Comparison of ENCODE assay signal across 20 cellular contexts in genomic region chr2:46888421-46888952, GRCh38. TPM values are rescaled to one million over a fixed set of nuclear protein-coding genes. Genes with fewer than 3 reads are reported as not detected.
DNase-seq lines count a peak whose midpoint lies in the region; ATAC-seq, FAIRE-seq and TF ChIP-seq lines count a peak whose summit lies in the region.
"Had no signal": no experiment of that assay in that cellular context is flagged by ENCODE, and none has a peak within 500 bp of the region (broad histone marks: within the 10 kb centered on the region; RNA-seq: fewer than 3 reads in every experiment).

No MANE protein-coding gene starts in this region.

- no peak overlapping the region for H3K14ac ChIP-seq in H1 (ENCODE audit: insufficient read length)

- TF ChIP-seq EP300 in H1 (IDR thresholded peaks at IDR 0.05; ENCODE audit: borderline replicate concordance in 1 of 2, low read depth in 2 of 2, low read length in 2 of 2): no peak

- no peak overlapping the region for H3K56ac ChIP-seq in H1 (replicated peaks; ENCODE audit: insufficient read length, low read depth, low read length)

- no peak overlapping the region for H2BK12ac ChIP-seq in H1 (ENCODE audit: low read depth, low read length)

- no peaks in the 10 kb centered on the region for H3K23me2 ChIP-seq in H1 (ENCODE audit: low read depth, low read length)

- no peaks in the 10 kb centered on the region for H3K36me3 Mint-ChIP-seq in nephron (ENCODE audit: low read depth)
- H3K36me3 Mint-ChIP-seq in endodermal cell (ENCODE audit: low read depth): no peaks in the 10 kb centered on the region
- H3K36me3 Mint-ChIP-seq: naive thymus-derived CD8-positive, alpha-beta T cell had no signal

- H3K27ac Mint-ChIP-seq in nephron: peak overlapping the region; percentile 31 to 92 (median 77)
- H3K27ac Mint-ChIP-seq in endodermal cell: no peak overlapping the region
- H3K27ac Mint-ChIP-seq: stimulated activated naive CD8-positive, alpha-beta T cell treated with anti-CD3 and anti-CD28 coated beads, Interleukin-15, amount 100 ng/mL, for 72 hours had no signal

- no peak overlapping the region for H3K4me3 ChIP-seq in mammary epithelial cell (replicated peaks in 1 of 3; ENCODE audit: insufficient read depth in 1 of 3, low read depth in 2 of 3, low read length in 3 of 3)
- no peak overlapping the region for H3K4me3 ChIP-seq in breast epithelium
- no peak overlapping the region for H3K4me3 ChIP-seq in H1 (ENCODE audit: extremely low read depth in 1 of 4, insufficient read depth in 2 of 4, low read depth in 3 of 4, low read length in 4 of 4)
- peak overlapping the region; percentile 45 for H3K4me3 ChIP-seq in thoracic aorta
- H3K4me3 ChIP-seq in endodermal cell (ENCODE audit: low read length): no peak overlapping the region
- H3K4me3 ChIP-seq: BLaER1 had no signal

- POLR2A ChIA-PET in H1 (lab: Charles Lee; ENCODE audit: partially characterized antibody): interaction anchor here (0.9 to 1.5 kb wide), 3 partner anchors 10 to 101 kb away, joined by 3 to 4 read pairs (median 3); no protein-coding TSS in a partner anchor

- peaks cover 31% of the 10 kb centered on the region for H3K4me1 Mint-ChIP-seq in nephron
- no peaks in the 10 kb centered on the region for H3K4me1 Mint-ChIP-seq in endodermal cell

- H2BK15ac ChIP-seq in H1 (ENCODE audit: low read length): 0 out of 2 replicates have a peak overlapping the region, but pooled peaks have one; percentile 50

- H3K27me3 Mint-ChIP-seq in nephron (ENCODE audit: low read depth) (no peaks in the 10 kb centered on the region), endodermal cell (ENCODE audit: insufficient read depth) (peaks cover 2% of the 10 kb centered on the region)

- dilution Hi-C loops in mammary epithelial cell (cut with HindIII; ENCODE audit: low sequenced_read_pairs): no loop called here

- H3K27ac ChIP-seq in mammary epithelial cell (ENCODE audit: insufficient read depth, low read depth, low read length): no peak overlapping the region
- peak overlapping the region in 1 of 2 donors; percentile 1 for H3K27ac ChIP-seq in breast epithelium
- no peak overlapping the region for H3K27ac ChIP-seq in H1 (ENCODE audit: low read depth, low read length)
- H3K27ac ChIP-seq in thoracic aorta: no peak overlapping the region
- no peak overlapping the region for H3K27ac ChIP-seq in endodermal cell (ENCODE audit: low read depth, low read length)
- H3K27ac ChIP-seq: 22Rv1, BLaER1, psoas muscle, upper lobe of left lung had no signal

- H4K8ac ChIP-seq in H1 (ENCODE audit: extremely low read depth, insufficient read depth, low read length): no peak overlapping the region

- H2AFZ ChIP-seq in mammary epithelial cell (ENCODE audit: low read depth, low read length): peak overlapping the region; percentile 63
- peak overlapping the region; percentile 95 for H2AFZ ChIP-seq in H1 (ENCODE audit: low read length)

- no peak for FAIRE-seq in H1 (lab: Jason Lieb, UNC)
- FAIRE-seq: kidney had no signal

- H2BK5ac ChIP-seq in H1 (ENCODE audit: low read depth, low read length): no peak overlapping the region

- H2AK5ac ChIP-seq in H1 (ENCODE audit: low read depth, low read length): no peak overlapping the region

- TF ChIP-seq RAD21 in H1 (IDR thresholded peaks at IDR 0.05 in 1 of 2, conservative IDR thresholded peaks at IDR 0.05 in 1 of 2; ENCODE audit: low read depth in 2 of 2, low read length in 2 of 2): no peak

- no peaks in the 10 kb centered on the region for H4K20me1 ChIP-seq in mammary epithelial cell (ENCODE audit: insufficient read depth, low read length)
- H4K20me1 ChIP-seq in H1 (replicated peaks in 1 of 2; ENCODE audit: control insufficient read depth in 1 of 2, insufficient read depth in 2 of 2, low read length in 2 of 2): no peaks in the 10 kb centered on the region
- H4K20me1 ChIP-seq: BLaER1 had no signal

- H3K4me3 Mint-ChIP-seq in nephron (no peak overlapping the region), endodermal cell (no peak overlapping the region)
- H3K4me3 Mint-ChIP-seq: activated T-cell treated with anti-CD3 and anti-CD28 coated beads, Interleukin-2, amount 50 U/mL, for 4 hours; naive thymus-derived CD8-positive, alpha-beta T cell had no signal

- no peak overlapping the region for H3K4me2 ChIP-seq in mammary epithelial cell (ENCODE audit: insufficient read depth, low read depth, low read length)
- H3K4me2 ChIP-seq in H1 (ENCODE audit: insufficient read depth in 1 of 2, low read depth in 2 of 2, low read length in 2 of 2): no peak overlapping the region; a peak in 1 of 4 replicates
- H3K4me2 ChIP-seq: BLaER1 had no signal

- no peak overlapping the region for H4K91ac ChIP-seq in H1 (replicated peaks; ENCODE audit: insufficient read length, low read length)

- peaks cover 3% of the 10 kb centered on the region for H3K9me3 Mint-ChIP-seq in nephron
- no peaks in the 10 kb centered on the region for H3K9me3 Mint-ChIP-seq in endodermal cell
- H3K9me3 Mint-ChIP-seq: activated T-cell treated with anti-CD3 and anti-CD28 coated beads, Interleukin-2, amount 50 U/mL, for 4 hours; naive thymus-derived CD8-positive, alpha-beta T cell; stimulated activated naive CD8-positive, alpha-beta T cell treated with anti-CD3 and anti-CD28 coated beads, Interleukin-15, amount 100 ng/mL, for 72 hours had no signal

- ATAC-seq in thoracic aorta (ENCODE audit: insufficient number of reproducible peaks, low FRiP score, low read depth) (no peak), GM18861 (IDR thresholded peaks at IDR 0.05; ENCODE audit: unreplicated experiment) (no peak)
- ATAC-seq: naive thymus-derived CD8-positive, alpha-beta T cell; stimulated activated naive CD8-positive, alpha-beta T cell treated with anti-CD3 and anti-CD28 coated beads, Interleukin-15, amount 100 ng/mL, for 72 hours had no signal

- TF ChIP-seq CTCF in mammary epithelial cell (conservative IDR thresholded peaks at IDR 0.05 in 1 of 2, IDR thresholded peaks at IDR 0.05 in 1 of 2; ENCODE audit: extremely low read depth in 1 of 2, insufficient read depth in 1 of 2, low read depth in 1 of 2, low read length in 2 of 2) (no peak), breast epithelium (IDR thresholded peaks at IDR 0.05) (no peak), H1 (IDR thresholded peaks at IDR 0.05; ENCODE audit: control extremely low read depth in 1 of 3, insufficient read depth in 1 of 3, low read depth in 1 of 3, low read length in 3 of 3) (no peak), nephron (IDR thresholded peaks at IDR 0.05; ENCODE audit: unreplicated experiment in 3 of 3) (no peak), thoracic aorta (IDR thresholded peaks at IDR 0.05) (no peak), endodermal cell (conservative IDR thresholded peaks at IDR 0.05) (no peak)

- no peak overlapping the region for H3K9ac ChIP-seq in mammary epithelial cell (ENCODE audit: insufficient read depth, low read length)
- H3K9ac ChIP-seq in H1 (replicated peaks in 1 of 4; ENCODE audit: extremely low read depth in 1 of 4, low read depth in 3 of 4, low read length in 3 of 4): no peak overlapping the region
- H3K9ac ChIP-seq in endodermal cell (ENCODE audit: extremely low read depth, low read length, poor library complexity, severe bottlenecking): no peak overlapping the region
- H3K9ac ChIP-seq: BLaER1 had no signal

- H3K79me2 ChIP-seq in mammary epithelial cell (ENCODE audit: insufficient read depth, low read length) (no peaks in the 10 kb centered on the region), H1 (ENCODE audit: control insufficient read depth in 1 of 2, insufficient read depth in 2 of 2, low read length in 2 of 2) (no peaks in the 10 kb centered on the region)

- H3K4me1 ChIP-seq in mammary epithelial cell (ENCODE audit: insufficient read depth, low read length): peaks cover 3% of the 10 kb centered on the region
- H3K4me1 ChIP-seq in breast epithelium: no peaks in the 10 kb centered on the region
- peaks cover 0 to 7% (median 1%) of the 10 kb centered on the region in 4 experiments; a peak in 1 of 7 replicates for H3K4me1 ChIP-seq in H1 (replicated peaks in 1 of 4; ENCODE audit: control insufficient read depth in 3 of 4, insufficient read depth in 4 of 4, low read length in 3 of 4)
- peaks cover 3 to 22% of the 10 kb centered on the region in 2 donors for H3K4me1 ChIP-seq in thoracic aorta (ENCODE audit: control insufficient read depth in 1 of 2, low read depth in 2 of 2)
- H3K4me1 ChIP-seq in endodermal cell (ENCODE audit: control insufficient read depth, insufficient read depth, low read length): no peaks in the 10 kb centered on the region
- H3K4me1 ChIP-seq: psoas muscle had no signal

- intact Hi-C loops in mammary epithelial cell (cut with micrococcal nuclease): loop anchor here (2.0 kb wide), 2 partner anchors 238 to 434 kb away; no protein-coding TSS in a partner anchor
- intact Hi-C loops in breast epithelium (cut with DNase I; ENCODE audit: low total_unique reads): no loop called here

- no peak overlapping the region for H2BK120ac ChIP-seq in H1 (replicated peaks; ENCODE audit: low read depth, low read length)

- H4K5ac ChIP-seq in H1 (ENCODE audit: insufficient read length, low read depth, low read length): no peak overlapping the region

- H3K36me3 ChIP-seq in mammary epithelial cell (ENCODE audit: insufficient read depth, low read length) (no peaks in the 10 kb centered on the region), breast epithelium (no peaks in the 10 kb centered on the region), H1 (ENCODE audit: control insufficient read depth in 2 of 4, insufficient read depth in 4 of 4, low read length in 3 of 4) (no peaks in the 10 kb centered on the region), thoracic aorta (no peaks in the 10 kb centered on the region), endodermal cell (ENCODE audit: control insufficient read depth, insufficient read depth, low read length) (no peaks in the 10 kb centered on the region)
- H3K36me3 ChIP-seq: BLaER1, upper lobe of left lung had no signal

- no peak overlapping the region for H3K23ac ChIP-seq in H1 (ENCODE audit: insufficient read length)

- DNase-seq in mammary epithelial cell: no peak
- DNase-seq in breast epithelium (ENCODE audit: low spot score in 2 of 2): no peak
- no peak for DNase-seq in H1 (ENCODE audit: low read depth in 1 of 2, low spot score in 2 of 2)
- no peak for DNase-seq in thoracic aorta (ENCODE audit: low spot score)
- DNase-seq in endodermal cell: no peak
- no peak for DNase-seq in middle frontal gyrus (ENCODE audit: extremely low spot score, low spot score)
- DNase-seq: activated CD4-positive, alpha-beta T cell treated with anti-CD3 and anti-CD28 coated beads for 1 hour; activated naive CD4-positive, alpha-beta T cell treated with anti-CD3 and anti-CD28 coated beads, Interleukin-2, amount 50 U/mL, for 16 hours; activated T-cell treated with anti-CD3 and anti-CD28 coated beads, Interleukin-2, amount 50 U/mL, for 4 hours; aorta; kidney; psoas muscle; stimulated activated CD4-positive, alpha-beta T cell treated with anti-CD3 and anti-CD28 coated beads, Interleukin-4, amount 100 ng/mL, for 4 hours; stimulated activated naive CD8-positive, alpha-beta T cell treated with anti-CD3 and anti-CD28 coated beads, Interleukin-15, amount 100 ng/mL, for 72 hours had no signal

- no peak for TF ChIP-seq POLR2A in breast epithelium (IDR thresholded peaks at IDR 0.05)
- no peak for TF ChIP-seq POLR2A in H1 (IDR thresholded peaks at IDR 0.05; ENCODE audit: control extremely low read depth in 1 of 2, low read depth in 2 of 2, low read length in 2 of 2)

- no peaks in the 10 kb centered on the region for H3K27me3 ChIP-seq in mammary epithelial cell (ENCODE audit: insufficient read depth, low read length)
- H3K27me3 ChIP-seq in breast epithelium: no peaks in the 10 kb centered on the region
- H3K27me3 ChIP-seq in H1 (replicated peaks in 1 of 4; ENCODE audit: control insufficient read depth in 3 of 4, extremely low read depth in 1 of 4, insufficient read depth in 3 of 4, low read length in 3 of 4): no peaks in the 10 kb centered on the region
- H3K27me3 ChIP-seq in thoracic aorta (replicated peaks; ENCODE audit: insufficient read depth): no peaks in the 10 kb centered on the region
- H3K27me3 ChIP-seq in endodermal cell (ENCODE audit: control insufficient read depth, insufficient read depth, low read length, poor library complexity, severe bottlenecking): no peaks in the 10 kb centered on the region
- H3K27me3 ChIP-seq: BLaER1, upper lobe of left lung had no signal

- CTCF ChIA-PET in mammary epithelial cell (lab: Charles Lee; ENCODE audit: low non-redundant PET) (no interaction called here), H1 (lab: Charles Lee; ENCODE audit: partially characterized antibody) (interaction anchor here (0.6 to 9.5 kb wide), 24 partner anchors 14 to 884 kb away, joined by 3 to 93 read pairs (median 4); no protein-coding TSS in a partner anchor)

- H3K4ac ChIP-seq in H1 (replicated peaks; ENCODE audit: insufficient read length, low read depth, low read length): no peak overlapping the region

- in situ Hi-C loops in mammary epithelial cell (cut with MboI; ENCODE audit: low sequenced_read_pairs in 2 of 2): no loop called here

- no peaks in the 10 kb centered on the region for H3K9me3 ChIP-seq in mammary epithelial cell (replicated peaks; ENCODE audit: insufficient read depth, low read length)
- no peaks in the 10 kb centered on the region for H3K9me3 ChIP-seq in breast epithelium
- H3K9me3 ChIP-seq in H1 (ENCODE audit: insufficient read depth in 2 of 2, low read depth in 1 of 2, low read length in 1 of 2): no peaks in the 10 kb centered on the region
- no peaks in the 10 kb centered on the region for H3K9me3 ChIP-seq in thoracic aorta
- H3K9me3 ChIP-seq in endodermal cell (ENCODE audit: control insufficient read depth, low read length): no peaks in the 10 kb centered on the region
- H3K9me3 ChIP-seq: BLaER1, psoas muscle, upper lobe of left lung had no signal

- BruUV-seq in mammary epithelial cell (replicated peaks; lab: Mats Ljungman, UMichigan): no TSS peak

- no peak overlapping the region for H2BK20ac ChIP-seq in H1 (ENCODE audit: low read length)

- WGBS in mammary epithelial cell (ENCODE audit: low coverage, missing lambda C conversion rate): 72% methylated on average over 10 of the region's 11 CpGs
- 87% methylated on average over 10 of the region's 11 CpGs; no CpG with 5 or more reads in 1 of the 2 experiments for WGBS in H1 (ENCODE audit: extremely low coverage in 1 of 2, insufficient coverage in 1 of 2, insufficient read length in 1 of 2, insufficient replicate concordance in 2 of 2, low coverage in 1 of 2, low lambda C conversion rate in 2 of 2, missing lambda C conversion rate in 1 of 2), 2 experiments
- 72 to 86% methylated on average over 4 to 11 of the region's 11 CpGs for WGBS in endodermal cell (ENCODE audit: insufficient coverage in 1 of 2, insufficient read length in 1 of 2), 2 experiments

- no peaks in the 10 kb centered on the region for H3K79me1 ChIP-seq in H1 (ENCODE audit: low read depth, low read length)

- no peak overlapping the region for H3K18ac ChIP-seq in H1 (ENCODE audit: extremely low read depth, low read length)

RNA-seq across cellular contexts. Expression of gene MCFD2, which starts 27.1 kb away (rescaled TPM):
- 10 to 100 TPM; 77.7 to 89.2 TPM for total RNA-seq in mammary epithelial cell
- 66.6 TPM for polyA plus RNA-seq in mammary epithelial cell
- polyA minus RNA-seq in mammary epithelial cell: 48.8 TPM
- total RNA-seq in breast epithelium: 10 to 100 TPM; 83.0 to 94.8 (median 89.8) TPM
- 74.2 and 76.2 TPM in 2 replicates for total RNA-seq in H1 (2021; fragmentation: NEBNext Ultra II Directional; extraction: Animal tissue kit (Norgen Biotek cat#: 25700))
- 29.2 and 35.2 TPM in 2 replicates for polyA plus RNA-seq in H1 (2011; rRNA removed)
- polyA plus RNA-seq in H1 (2011; cell fraction: cytosol; rRNA removed): 45.2 TPM
- 32.5 TPM for polyA plus RNA-seq in H1 (2011; cell fraction: nucleus; rRNA removed)
- 34.8 to 54.7 TPM (median 42.9 TPM) in 4 replicates for polyA plus RNA-seq in H1 (2012, experiment 1 of 2)
- 12.4 TPM for polyA plus RNA-seq in H1 (2012, experiment 2 of 2)
- 62.6 TPM for polyA plus RNA-seq in H1 (2013, experiment 1 of 2)
- polyA plus RNA-seq in H1 (2013, experiment 2 of 2): 82.9 TPM
- polyA minus RNA-seq in H1 (2011; rRNA and poly(A)+ RNA removed): 58.1 and 81.8 TPM in 2 replicates
- polyA minus RNA-seq in H1 (2011; cell fraction: cytosol; rRNA and poly(A)+ RNA removed): 49.1 TPM
- 43.8 TPM for polyA minus RNA-seq in H1 (2011; cell fraction: nucleus; rRNA and poly(A)+ RNA removed)
- 100 to 1,000 TPM in 1 of 2 donors, 10 to 100 TPM in 1; 79.9 to 127 TPM for total RNA-seq in thoracic aorta
- total RNA-seq in endodermal cell: 10 to 100 TPM; 82.4 to 82.9 TPM
- 73.4 TPM for polyA plus RNA-seq in endodermal cell (2013, experiment 1 of 2)
- polyA plus RNA-seq in endodermal cell (2013, experiment 2 of 2): 71.3 TPM

RNA-seq across cellular contexts. Expression of gene TTC7A, which starts 52.5 kb away (rescaled TPM):
- total RNA-seq in mammary epithelial cell (10 to 100 TPM; 26.3 to 32.5 TPM), breast epithelium (10 to 100 TPM; 26.9 to 32.8 (median 31.0) TPM), thoracic aorta (10 to 100 TPM; 39.3 to 45.7 TPM), endodermal cell (10 to 100 TPM; 11.9 to 17.6 TPM)
- polyA plus RNA-seq in mammary epithelial cell (22.8 TPM), H1 (2011; rRNA removed) (7.8 and 12.5 TPM in 2 replicates)
- polyA minus RNA-seq in mammary epithelial cell: 72.9 TPM
- 15.3 TPM in 2 replicates for total RNA-seq in H1 (2021; fragmentation: NEBNext Ultra II Directional; extraction: Animal tissue kit (Norgen Biotek cat#: 25700))
- polyA plus RNA-seq in H1 (2011; cell fraction: cytosol; rRNA removed): 10.8 TPM
- polyA plus RNA-seq in H1 (2011; cell fraction: nucleus; rRNA removed): 20.6 TPM
- polyA plus RNA-seq in H1 (2012, experiment 1 of 2): 10.5 to 12.8 TPM (median 12.2 TPM) in 4 replicates
- 10.6 TPM for polyA plus RNA-seq in H1 (2012, experiment 2 of 2)
- 6.1 TPM for polyA plus RNA-seq in H1 (2013, experiment 1 of 2)
- polyA plus RNA-seq in H1 (2013, experiment 2 of 2): 7.3 TPM
- 11.2 and 15.1 TPM in 2 replicates for polyA minus RNA-seq in H1 (2011; rRNA and poly(A)+ RNA removed)
- polyA minus RNA-seq in H1 (2011; cell fraction: cytosol; rRNA and poly(A)+ RNA removed): 7.4 TPM
- 20.5 TPM for polyA minus RNA-seq in H1 (2011; cell fraction: nucleus; rRNA and poly(A)+ RNA removed)
- 9.7 TPM for polyA plus RNA-seq in endodermal cell (2013, experiment 1 of 2)
- polyA plus RNA-seq in endodermal cell (2013, experiment 2 of 2): 9.9 TPM
